Comparison of ENCODE assay signal across 8 cellular contexts in the genomic region with DNA sequence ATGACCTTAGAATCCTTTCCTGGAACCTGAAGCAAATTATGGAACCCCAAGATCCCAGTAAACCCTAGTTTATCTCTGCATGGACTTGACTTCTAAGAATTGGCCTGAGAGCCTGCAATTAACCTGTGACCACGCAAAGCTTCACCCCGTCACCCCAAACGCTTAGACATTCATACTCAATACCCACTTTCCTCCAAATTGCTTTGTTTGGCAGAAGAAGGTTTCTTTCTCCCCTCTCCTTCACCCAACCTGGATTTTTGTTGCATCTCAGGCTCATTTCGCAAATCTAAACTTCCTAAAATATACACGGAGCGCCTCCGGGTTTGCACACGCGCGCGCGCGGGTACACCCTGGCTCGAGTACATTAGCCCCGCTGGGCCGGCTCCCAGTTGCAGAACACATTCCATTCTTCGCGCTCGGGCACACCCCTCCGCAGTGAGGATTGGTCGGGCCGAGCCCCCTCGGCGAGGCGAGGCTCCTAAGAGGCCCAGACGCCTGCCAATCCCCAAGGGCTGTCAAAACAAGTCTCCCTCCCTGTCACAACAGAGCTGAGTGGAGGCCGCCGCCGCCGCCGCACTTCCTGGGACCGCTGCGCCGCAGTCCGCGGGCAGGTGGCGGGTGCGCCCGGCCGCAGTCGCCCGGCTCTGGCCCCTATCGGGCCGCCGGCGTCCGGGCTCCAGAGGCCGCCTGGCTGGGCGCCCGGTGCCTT. TPM values are rescaled to one million over a fixed set of nuclear protein-coding genes. Genes with fewer than 3 reads are reported as not detected.
DNase-seq lines count a peak whose midpoint lies in the region; FAIRE-seq and TF ChIP-seq lines count a peak whose summit lies in the region.

TSS of gene PLCL1 (plus strand) at position 545 of the 709 bp plus-strand sequence.

- H3K4me1 Mint-ChIP-seq in stimulated activated naive CD8-positive, alpha-beta T cell treated with anti-CD3 and anti-CD28 coated beads, Interleukin-15, Interleukin-2, amounts not matched to agents 100 ng/mL and 50 ng/mL, for 24 hours (ENCODE audit: low read depth) = peaks cover 44% of the 10 kb centered on the region

- peak within 1 kb of the TSS; percentile 62 for H2AFZ ChIP-seq in neural cell (ENCODE audit: low read depth, low read length)

- peak; percentile 83 for DNase-seq in H54 (ENCODE audit: insufficient read length, low spot score)
- DNase-seq in LoVo (ENCODE audit: low spot score) = peak; percentile 82
- peak; percentile 95 for DNase-seq in SIG-M5 treated with dmso at 0.1 percent for 504 hours (lab: John Stamatoyannopoulos, UW; ENCODE audit: unreplicated experiment)
- DNase-seq in activated gamma-delta T cell treated with anti-CD3 and anti-CD28 coated beads, Interleukin-2, amount 50 U/mL, for 16 hours (ENCODE audit: low read depth) = peak; percentile 76
- DNase-seq in fibroblast of villous mesenchyme (ENCODE audit: low read depth) = peak; percentile 86

- peak within 1 kb of the TSS; percentile 90 for H3K4me3 Mint-ChIP-seq in stimulated activated naive CD8-positive, alpha-beta T cell treated with anti-CD3 and anti-CD28 coated beads, Interleukin-15, Interleukin-2, amounts not matched to agents 100 ng/mL and 50 ng/mL, for 24 hours

- peak; percentile 15 for TF ChIP-seq RAD21 in neural cell (conservative IDR thresholded peaks at IDR 0.05)

- H3K9ac ChIP-seq in neural cell (ENCODE audit: low read length) = peak within 1 kb of the TSS; percentile 60

- peak; percentile 38 for FAIRE-seq in H54 (lab: Jason Lieb, UNC)

- H3K27me3 Mint-ChIP-seq in stimulated activated naive CD8-positive, alpha-beta T cell treated with anti-CD3 and anti-CD28 coated beads, Interleukin-15, Interleukin-2, amounts not matched to agents 100 ng/mL and 50 ng/mL, for 24 hours = peaks cover 17% of the 10 kb centered on the region

- no peaks in the 10 kb centered on the region for H3K9me3 Mint-ChIP-seq in stimulated activated naive CD8-positive, alpha-beta T cell treated with anti-CD3 and anti-CD28 coated beads, Interleukin-15, Interleukin-2, amounts not matched to agents 100 ng/mL and 50 ng/mL, for 24 hours

- H3K4me2 ChIP-seq in DOHH2 (ENCODE audit: low read length) (peak within 1 kb of the TSS; percentile 82), neural cell (ENCODE audit: low read length) (peak within 1 kb of the TSS; percentile 71)

- H3K27ac ChIP-seq in DOHH2 (ENCODE audit: low read depth, low read length) = no peak within 1 kb of the TSS
- H3K27ac ChIP-seq in neural cell (ENCODE audit: low read length) = no peak within 1 kb of the TSS

- H3K27ac Mint-ChIP-seq in stimulated activated naive CD8-positive, alpha-beta T cell treated with anti-CD3 and anti-CD28 coated beads, Interleukin-15, Interleukin-2, amounts not matched to agents 100 ng/mL and 50 ng/mL, for 24 hours = peak within 1 kb of the TSS; percentile 58

- H3K9me2 ChIP-seq in DOHH2 (replicated peaks; ENCODE audit: control insufficient read depth, low read length) = no peaks in the 10 kb centered on the region
- no peaks in the 10 kb centered on the region for H3K9me2 ChIP-seq in neural cell (ENCODE audit: insufficient read depth, low read length)

- no peak for TF ChIP-seq CTCF in DOHH2 (IDR thresholded peaks at IDR 0.05; ENCODE audit: low read depth, low read length, poor library complexity, severe bottlenecking)
- TF ChIP-seq CTCF in fibroblast of villous mesenchyme (IDR thresholded peaks at IDR 0.05; ENCODE audit: insufficient read depth, low read depth, low read length) = no peak
- TF ChIP-seq CTCF in neural cell (IDR thresholded peaks at IDR 0.05; ENCODE audit: poor library complexity, severe bottlenecking) = peak; percentile 15

- no peak for TF ChIP-seq POLR2A in H54 (IDR thresholded peaks at IDR 0.05; ENCODE audit: low read depth, low read length)

- H3K36me3 Mint-ChIP-seq in stimulated activated naive CD8-positive, alpha-beta T cell treated with anti-CD3 and anti-CD28 coated beads, Interleukin-15, Interleukin-2, amounts not matched to agents 100 ng/mL and 50 ng/mL, for 24 hours (ENCODE audit: low read depth) = no peaks in the 10 kb centered on the region

- no peaks in the 10 kb centered on the region for H3K36me3 ChIP-seq in DOHH2 (ENCODE audit: control insufficient read depth, low read length)
- H3K36me3 ChIP-seq in neural cell (ENCODE audit: insufficient read depth, low read length) = no peaks in the 10 kb centered on the region

- H3K4me1 ChIP-seq in DOHH2 (ENCODE audit: control insufficient read depth, low read length) = peaks cover 10% of the 10 kb centered on the region

- H3K9me3 ChIP-seq in DOHH2 (ENCODE audit: control insufficient read depth, insufficient read depth, low read length) = no peaks in the 10 kb centered on the region
- H3K9me3 ChIP-seq in neural cell (ENCODE audit: low read length) = no peaks in the 10 kb centered on the region

- TF ChIP-seq EP300 in neural cell (conservative IDR thresholded peaks at IDR 0.05; ENCODE audit: poor library complexity, severe bottlenecking) = peak; percentile 85

- H4K20me1 ChIP-seq in DOHH2 (ENCODE audit: control insufficient read depth, insufficient read depth, low read depth, low read length) (no peaks in the 10 kb centered on the region), neural cell (ENCODE audit: insufficient read depth) (no peaks in the 10 kb centered on the region)

- H3K27me3 ChIP-seq in DOHH2 (ENCODE audit: control insufficient read depth, low read length) = peaks cover 74% of the 10 kb centered on the region
- peaks cover 23% of the 10 kb centered on the region for H3K27me3 ChIP-seq in neural cell (ENCODE audit: insufficient read depth, low read depth, low read length)

- H3F3A ChIP-seq in DOHH2 (ENCODE audit: control insufficient read depth, insufficient read depth) (no peaks in the 10 kb centered on the region), neural cell (ENCODE audit: insufficient read depth, low read length, poor library complexity, severe bottlenecking) (no peaks in the 10 kb centered on the region)

- H3K79me2 ChIP-seq in DOHH2 (ENCODE audit: control insufficient read depth, low read length) (no peaks in the 10 kb centered on the region), neural cell (replicated peaks; ENCODE audit: insufficient read depth, low read length) (peaks cover 4% of the 10 kb centered on the region)

- H3K4me3 ChIP-seq in DOHH2 (ENCODE audit: low read length) = peak within 1 kb of the TSS; percentile 73
- peak within 1 kb of the TSS; percentile 66 for H3K4me3 ChIP-seq in fibroblast of villous mesenchyme (ENCODE audit: low read depth, low read length)
- peak within 1 kb of the TSS; percentile 79 for H3K4me3 ChIP-seq in neural cell (ENCODE audit: low read length)

TF ChIP-seq in neural cell, 6 proteins besides CTCF, POLR2A, EP300 and RAD21:
- TF ChIP-seq MXI1 (conservative IDR thresholded peaks at IDR 0.05; ENCODE audit: poor library complexity, severe bottlenecking) = peak; percentile 37
- peak; percentile 84 for TF ChIP-seq POLR2AphosphoS5 (IDR thresholded peaks at IDR 0.05)
- TF ChIP-seq TAF1 (IDR thresholded peaks at IDR 0.05; ENCODE audit: low read depth) = no peak
- no peak for TF ChIP-seq EZH2 (IDR thresholded peaks at IDR 0.05; ENCODE audit: borderline replicate concordance, insufficient read depth, low read length, poor library complexity, severe bottlenecking)
- TF ChIP-seq, protein P1, sequence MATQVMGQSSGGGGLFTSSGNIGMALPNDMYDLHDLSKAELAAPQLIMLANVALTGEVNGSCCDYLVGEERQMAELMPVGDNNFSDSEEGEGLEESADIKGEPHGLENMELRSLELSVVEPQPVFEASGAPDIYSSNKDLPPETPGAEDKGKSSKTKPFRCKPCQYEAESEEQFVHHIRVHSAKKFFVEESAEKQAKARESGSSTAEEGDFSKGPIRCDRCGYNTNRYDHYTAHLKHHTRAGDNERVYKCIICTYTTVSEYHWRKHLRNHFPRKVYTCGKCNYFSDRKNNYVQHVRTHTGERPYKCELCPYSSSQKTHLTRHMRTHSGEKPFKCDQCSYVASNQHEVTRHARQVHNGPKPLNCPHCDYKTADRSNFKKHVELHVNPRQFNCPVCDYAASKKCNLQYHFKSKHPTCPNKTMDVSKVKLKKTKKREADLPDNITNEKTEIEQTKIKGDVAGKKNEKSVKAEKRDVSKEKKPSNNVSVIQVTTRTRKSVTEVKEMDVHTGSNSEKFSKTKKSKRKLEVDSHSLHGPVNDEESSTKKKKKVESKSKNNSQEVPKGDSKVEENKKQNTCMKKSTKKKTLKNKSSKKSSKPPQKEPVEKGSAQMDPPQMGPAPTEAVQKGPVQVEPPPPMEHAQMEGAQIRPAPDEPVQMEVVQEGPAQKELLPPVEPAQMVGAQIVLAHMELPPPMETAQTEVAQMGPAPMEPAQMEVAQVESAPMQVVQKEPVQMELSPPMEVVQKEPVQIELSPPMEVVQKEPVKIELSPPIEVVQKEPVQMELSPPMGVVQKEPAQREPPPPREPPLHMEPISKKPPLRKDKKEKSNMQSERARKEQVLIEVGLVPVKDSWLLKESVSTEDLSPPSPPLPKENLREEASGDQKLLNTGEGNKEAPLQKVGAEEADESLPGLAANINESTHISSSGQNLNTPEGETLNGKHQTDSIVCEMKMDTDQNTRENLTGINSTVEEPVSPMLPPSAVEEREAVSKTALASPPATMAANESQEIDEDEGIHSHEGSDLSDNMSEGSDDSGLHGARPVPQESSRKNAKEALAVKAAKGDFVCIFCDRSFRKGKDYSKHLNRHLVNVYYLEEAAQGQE (IDR thresholded peaks at IDR 0.05; ENCODE audit: borderline replicate concordance) = no peak
- TF ChIP-seq SMC3 (conservative IDR thresholded peaks at IDR 0.05; ENCODE audit: poor library complexity) = peak; percentile 34

RNA-seq across cellular contexts. Expression of gene PLCL1, which starts in this region (rescaled TPM):
- total RNA-seq in fibroblast of villous mesenchyme = 0.43 and 0.64 TPM in 2 replicates
- polyA plus RNA-seq in neural cell = 6.6 and 6.8 TPM in 2 replicates
- polyA minus RNA-seq in neural cell = 18.3 and 19.1 TPM in 2 replicates

Comparison
In these comparisons a context has a peak if more than half of its experiments do, and no peak if none do; other contexts are left out.
1. Peak in DNase-seq and H3K4me3 ChIP-seq in fibroblast of villous mesenchyme; RNA of the gene not detected or under 1 TPM.